Comparison of ENCODE assay signal across 8 cellular contexts in the genomic region with DNA sequence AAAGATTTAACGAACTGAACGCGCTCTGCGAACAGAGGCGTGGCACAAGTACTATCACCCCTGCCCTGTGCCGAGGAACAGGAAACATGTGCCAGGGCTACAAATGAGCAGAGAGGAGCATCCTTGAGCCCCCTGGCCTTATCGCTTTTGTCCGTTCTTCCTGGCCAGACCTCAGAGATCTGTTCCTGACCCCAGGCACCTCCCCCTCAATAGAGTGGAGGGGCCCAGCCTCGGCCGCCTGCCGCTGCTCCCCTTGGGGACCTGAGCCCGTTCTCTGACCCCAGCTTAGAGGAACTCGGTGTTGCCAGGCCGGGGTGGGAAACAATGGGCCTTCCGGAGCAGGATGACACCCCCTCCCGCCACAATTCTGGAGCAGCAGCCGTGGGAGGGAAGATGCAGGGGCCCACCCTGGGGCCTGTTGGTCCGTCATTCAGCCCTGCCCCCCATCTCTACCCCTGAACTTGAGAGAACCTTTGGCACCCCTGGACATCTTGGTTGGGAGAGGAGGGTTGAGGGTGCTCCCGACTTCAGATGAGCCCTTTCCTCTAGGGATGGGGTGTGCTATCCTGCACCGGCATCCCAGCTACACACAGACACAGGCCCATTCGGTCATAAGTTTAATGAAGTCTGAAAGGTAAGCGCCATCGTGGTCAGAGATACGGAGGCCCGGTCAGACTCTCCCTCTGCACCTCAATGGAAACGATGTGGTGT. TPM values are rescaled to one million over a fixed set of nuclear protein-coding genes. Genes with fewer than 3 reads are reported as not detected.
A peak's percentile ranks its signal among the peaks of the same experiment; 100 is the strongest.
DNase-seq lines count a peak whose midpoint lies in the region; ATAC-seq and TF ChIP-seq lines count a peak whose summit lies in the region.

No MANE protein-coding gene starts in this region.

- H3K27me3 Mint-ChIP-seq in activated naive CD8-positive, alpha-beta T cell treated with anti-CD3 and anti-CD28 coated beads, Interleukin-2, amount 10 ng/mL, durations not matched to agents 7 days and 5 days = no peaks in the 10 kb centered on the region
- H3K27me3 Mint-ChIP-seq in activated naive CD8-positive, alpha-beta T cell treated with anti-CD3 and anti-CD28 coated beads, Interleukin-2, amount 50 U/mL, for 24 hours = no peaks in the 10 kb centered on the region
- H3K27me3 Mint-ChIP-seq in endodermal cell (ENCODE audit: insufficient read depth) (peaks cover 36% of the 10 kb centered on the region), mesothelial cell of epicardium (ENCODE audit: low read depth) (no peaks in the 10 kb centered on the region)
- no peaks in the 10 kb centered on the region for H3K27me3 Mint-ChIP-seq in naive thymus-derived CD4-positive, alpha-beta T cell

- peak; percentile 45 for DNase-seq in activated naive CD8-positive, alpha-beta T cell treated with anti-CD3 and anti-CD28 coated beads, Interleukin-2, amount 10 ng/mL, durations not matched to agents 7 days and 5 days
- no peak for DNase-seq in activated naive CD8-positive, alpha-beta T cell treated with anti-CD3 and anti-CD28 coated beads, Interleukin-2, amount 50 U/mL, for 24 hours
- DNase-seq in SJSA1 (ENCODE audit: low read depth in 1 of 2, low spot score in 2 of 2) (peak; percentile 22 to 55), endodermal cell (peak; percentile 68), NCI-H345 treated with DMSO at 0.1 percent for 48 hours (lab: John Stamatoyannopoulos, UW; ENCODE audit: unreplicated experiment) (no peak), activated gamma-delta T cell treated with Interleukin-2 at 50 U/mL for 16 hours (no peak), mesothelial cell of epicardium (ENCODE audit: low spot score in 2 of 2, unreplicated experiment in 2 of 2) (no peak)
- peak in 2 of 9 donors; percentile 11 to 50 for DNase-seq in naive thymus-derived CD4-positive, alpha-beta T cell

- H3K4me1 ChIP-seq in SJSA1 (replicated peaks) = peaks cover 30% of the 10 kb centered on the region
- no peaks in the 10 kb centered on the region for H3K4me1 ChIP-seq in endodermal cell (ENCODE audit: control insufficient read depth, insufficient read depth, low read length)
- H3K4me1 ChIP-seq in naive thymus-derived CD4-positive, alpha-beta T cell (ENCODE audit: control insufficient read depth in 2 of 2, insufficient read depth in 2 of 2, low read length in 2 of 2) = peaks cover 30 to 35% of the 10 kb centered on the region in 2 donors

- no peak overlapping the region for H3K27ac Mint-ChIP-seq in activated naive CD8-positive, alpha-beta T cell treated with anti-CD3 and anti-CD28 coated beads, Interleukin-2, amount 10 ng/mL, durations not matched to agents 7 days and 5 days
- H3K27ac Mint-ChIP-seq in activated naive CD8-positive, alpha-beta T cell treated with anti-CD3 and anti-CD28 coated beads, Interleukin-2, amount 50 U/mL, for 24 hours = no peak overlapping the region
- no peak overlapping the region for H3K27ac Mint-ChIP-seq in endodermal cell
- H3K27ac Mint-ChIP-seq in naive thymus-derived CD4-positive, alpha-beta T cell = no peak overlapping the region
- no peak overlapping the region for H3K27ac Mint-ChIP-seq in mesothelial cell of epicardium

- H3K9ac ChIP-seq in endodermal cell (ENCODE audit: extremely low read depth, low read length, poor library complexity, severe bottlenecking) = peak overlapping the region; percentile 83

- no peaks in the 10 kb centered on the region for H3K36me3 Mint-ChIP-seq in activated naive CD8-positive, alpha-beta T cell treated with anti-CD3 and anti-CD28 coated beads, Interleukin-2, amount 10 ng/mL, durations not matched to agents 7 days and 5 days
- H3K36me3 Mint-ChIP-seq in activated naive CD8-positive, alpha-beta T cell treated with anti-CD3 and anti-CD28 coated beads, Interleukin-2, amount 50 U/mL, for 24 hours (ENCODE audit: low read depth) = peaks cover 32% of the 10 kb centered on the region
- H3K36me3 Mint-ChIP-seq in endodermal cell (ENCODE audit: low read depth) = peaks cover 30% of the 10 kb centered on the region
- peaks cover 2 to 9% (median 4%) of the 10 kb centered on the region in 5 donors for H3K36me3 Mint-ChIP-seq in naive thymus-derived CD4-positive, alpha-beta T cell
- H3K36me3 Mint-ChIP-seq in mesothelial cell of epicardium = peaks cover 7% of the 10 kb centered on the region

- WGBS in endodermal cell (ENCODE audit: insufficient coverage in 1 of 2, insufficient read length in 1 of 2), 2 experiments = 17 to 27% methylated on average over 14 to 26 of the region's 26 CpGs

- no peaks in the 10 kb centered on the region for H3K9me3 Mint-ChIP-seq in activated naive CD8-positive, alpha-beta T cell treated with anti-CD3 and anti-CD28 coated beads, Interleukin-2, amount 10 ng/mL, durations not matched to agents 7 days and 5 days
- H3K9me3 Mint-ChIP-seq in activated naive CD8-positive, alpha-beta T cell treated with anti-CD3 and anti-CD28 coated beads, Interleukin-2, amount 50 U/mL, for 24 hours = no peaks in the 10 kb centered on the region
- H3K9me3 Mint-ChIP-seq in endodermal cell (no peaks in the 10 kb centered on the region), mesothelial cell of epicardium (no peaks in the 10 kb centered on the region)
- H3K9me3 Mint-ChIP-seq in naive thymus-derived CD4-positive, alpha-beta T cell = no peaks in the 10 kb centered on the region

- H3K4me1 Mint-ChIP-seq in activated naive CD8-positive, alpha-beta T cell treated with anti-CD3 and anti-CD28 coated beads, Interleukin-2, amount 10 ng/mL, durations not matched to agents 7 days and 5 days = peaks cover 26% of the 10 kb centered on the region
- peaks cover 21% of the 10 kb centered on the region for H3K4me1 Mint-ChIP-seq in activated naive CD8-positive, alpha-beta T cell treated with anti-CD3 and anti-CD28 coated beads, Interleukin-2, amount 50 U/mL, for 24 hours
- H3K4me1 Mint-ChIP-seq in endodermal cell = peaks cover 19% of the 10 kb centered on the region
- H3K4me1 Mint-ChIP-seq in naive thymus-derived CD4-positive, alpha-beta T cell = peaks cover 0 to 20% (median 11%) of the 10 kb centered on the region in 7 donors
- H3K4me1 Mint-ChIP-seq in mesothelial cell of epicardium = peaks cover 15% of the 10 kb centered on the region

- H3K27me3 ChIP-seq in SJSA1 (replicated peaks) = no peaks in the 10 kb centered on the region
- H3K27me3 ChIP-seq in endodermal cell (ENCODE audit: control insufficient read depth, insufficient read depth, low read length, poor library complexity, severe bottlenecking) = no peaks in the 10 kb centered on the region
- H3K27me3 ChIP-seq in naive thymus-derived CD4-positive, alpha-beta T cell (ENCODE audit: control insufficient read depth in 2 of 2, insufficient read depth in 2 of 2, low read length in 2 of 2) = no peaks in the 10 kb centered on the region

- H3K9me3 ChIP-seq in SJSA1 (replicated peaks) = no peaks in the 10 kb centered on the region; the same call in 1 of the 2 replicates
- H3K9me3 ChIP-seq in endodermal cell (ENCODE audit: control insufficient read depth, low read length) = no peaks in the 10 kb centered on the region
- no peaks in the 10 kb centered on the region for H3K9me3 ChIP-seq in naive thymus-derived CD4-positive, alpha-beta T cell (ENCODE audit: control insufficient read depth in 2 of 3, low read length in 3 of 3)

- no peak for TF ChIP-seq CTCF in endodermal cell (conservative IDR thresholded peaks at IDR 0.05)
- no peak for TF ChIP-seq CTCF in mesothelial cell of epicardium (IDR thresholded peaks at IDR 0.05; ENCODE audit: unreplicated experiment)

- no peak overlapping the region for H3K4me3 Mint-ChIP-seq in activated naive CD8-positive, alpha-beta T cell treated with anti-CD3 and anti-CD28 coated beads, Interleukin-2, amount 10 ng/mL, durations not matched to agents 7 days and 5 days
- H3K4me3 Mint-ChIP-seq in activated naive CD8-positive, alpha-beta T cell treated with anti-CD3 and anti-CD28 coated beads, Interleukin-2, amount 50 U/mL, for 24 hours = no peak overlapping the region
- H3K4me3 Mint-ChIP-seq in endodermal cell (no peak overlapping the region), mesothelial cell of epicardium (no peak overlapping the region)
- H3K4me3 Mint-ChIP-seq in naive thymus-derived CD4-positive, alpha-beta T cell = no peak overlapping the region

- no peak for ATAC-seq in activated naive CD8-positive, alpha-beta T cell treated with anti-CD3 and anti-CD28 coated beads, Interleukin-2, amount 10 ng/mL, durations not matched to agents 7 days and 5 days (ENCODE audit: low read depth)
- ATAC-seq in activated naive CD8-positive, alpha-beta T cell treated with anti-CD3 and anti-CD28 coated beads, Interleukin-2, amount 50 U/mL, for 24 hours = no peak
- no peak for ATAC-seq in naive thymus-derived CD4-positive, alpha-beta T cell

- H3K27ac ChIP-seq in SJSA1 = peak overlapping the region; percentile 89
- peak overlapping the region; percentile 96 for H3K27ac ChIP-seq in endodermal cell (ENCODE audit: low read depth, low read length)
- peak overlapping the region; percentile 83 for H3K27ac ChIP-seq in naive thymus-derived CD4-positive, alpha-beta T cell (ENCODE audit: low read depth, low read length)

- H3K4me3 ChIP-seq in SJSA1 (peak overlapping the region; percentile 48), endodermal cell (ENCODE audit: low read length) (peak overlapping the region; percentile 93)
- peak overlapping the region; percentile 70 for H3K4me3 ChIP-seq in naive thymus-derived CD4-positive, alpha-beta T cell (ENCODE audit: low read length)

- CTCF ChIA-PET in naive thymus-derived CD4-positive, alpha-beta T cell (lab: Charles Lee) = interaction anchor here (0.7 to 1.3 kb wide), 10 partner anchors 17 to 203 kb away, joined by 3 to 10 read pairs (median 4); a partner anchor contains a TSS

- peaks cover 32% of the 10 kb centered on the region for H3K36me3 ChIP-seq in SJSA1
- peaks cover 39% of the 10 kb centered on the region for H3K36me3 ChIP-seq in endodermal cell (ENCODE audit: control insufficient read depth, insufficient read depth, low read length)
- peaks cover 0 to 14% (median 5%) of the 10 kb centered on the region in 3 experiments for H3K36me3 ChIP-seq in naive thymus-derived CD4-positive, alpha-beta T cell (ENCODE audit: control insufficient read depth in 2 of 3, insufficient read depth in 3 of 3, low read length in 3 of 3)

- POLR2A ChIA-PET in activated naive CD8-positive, alpha-beta T cell treated with anti-CD3 and anti-CD28 coated beads, Interleukin-2, amount 10 ng/mL, durations not matched to agents 7 days and 5 days (lab: Charles Lee) = interaction anchor here (0.5 to 1.7 kb wide), 12 partner anchors 9 to 392 kb away, joined by 3 to 21 read pairs (median 6); a partner anchor contains a TSS
- POLR2A ChIA-PET in naive thymus-derived CD4-positive, alpha-beta T cell (lab: Charles Lee) = interaction anchor here (0.6 to 2.9 kb wide), 17 partner anchors 8 to 342 kb away, joined by 3 to 83 read pairs (median 5); a partner anchor contains a TSS

- intact Hi-C loops in naive thymus-derived CD4-positive, alpha-beta T cell (cut with micrococcal nuclease) = loop anchor here (2.0 to 5.0 kb wide), 5 partner anchors 67 to 526 kb away; a partner anchor contains a TSS

RNA-seq across cellular contexts. Expression of a gene that starts 1.1 kb away (rescaled TPM):
- 10 to 100 TPM; 62.1 to 71.7 TPM for total RNA-seq in activated naive CD8-positive, alpha-beta T cell treated with anti-CD3 and anti-CD28 coated beads, Interleukin-2, amount 10 ng/mL, durations not matched to agents 7 days and 5 days
- 90.7 and 148 TPM in 2 replicates for total RNA-seq in SJSA1 (2014; rRNA removed; shearing (Covaris generic))
- 10 to 100 TPM; 38.9 to 44.8 TPM for total RNA-seq in endodermal cell
- 65.6 TPM for polyA plus RNA-seq in endodermal cell (2013, experiment 1 of 2)
- polyA plus RNA-seq in endodermal cell (2013, experiment 2 of 2) = 58.9 TPM
- total RNA-seq in naive thymus-derived CD4-positive, alpha-beta T cell = 10 to 100 TPM; 22.1 to 63.8 (median 24.9) TPM
- 100 to 1,000 TPM; 113 to 132 TPM for polyA plus RNA-seq in naive thymus-derived CD4-positive, alpha-beta T cell
- total RNA-seq in mesothelial cell of epicardium = 63.9 to 67.2 TPM (median 66.4 TPM) in 3 replicates

RNA-seq across cellular contexts. Expression of a gene that starts 1.4 kb away (rescaled TPM):
- total RNA-seq in activated naive CD8-positive, alpha-beta T cell treated with anti-CD3 and anti-CD28 coated beads, Interleukin-2, amount 10 ng/mL, durations not matched to agents 7 days and 5 days = 1 to 10 TPM; 2.9 to 3.7 TPM
- total RNA-seq in SJSA1 (2014; rRNA removed; shearing (Covaris generic)) = not detected in 2 replicates
- total RNA-seq in endodermal cell (10 to 100 TPM; 16.8 to 26.8 TPM), mesothelial cell of epicardium (12.3 to 15.4 TPM (median 15.2 TPM) in 3 replicates)
- 24.6 TPM for polyA plus RNA-seq in endodermal cell (2013, experiment 1 of 2)
- polyA plus RNA-seq in endodermal cell (2013, experiment 2 of 2) = 22.9 TPM
- 10 to 100 TPM in 4 of 5 experiments, under 1 TPM in 1; 0.70 to 32.7 (median 11.6) TPM for total RNA-seq in naive thymus-derived CD4-positive, alpha-beta T cell
- not detected for polyA plus RNA-seq in naive thymus-derived CD4-positive, alpha-beta T cell

RNA-seq across cellular contexts. Expression of a gene that starts 1.6 kb away (rescaled TPM):
- 1 to 10 TPM; 7.3 to 7.9 TPM for total RNA-seq in activated naive CD8-positive, alpha-beta T cell treated with anti-CD3 and anti-CD28 coated beads, Interleukin-2, amount 10 ng/mL, durations not matched to agents 7 days and 5 days
- 2.6 and 2.8 TPM in 2 replicates for total RNA-seq in SJSA1 (2014; rRNA removed; shearing (Covaris generic))
- total RNA-seq in endodermal cell (10 to 100 TPM; 10.6 to 12.9 TPM), mesothelial cell of epicardium (12.5 to 13.0 TPM (median 13.0 TPM) in 3 replicates)
- 10.5 TPM for polyA plus RNA-seq in endodermal cell (2013, experiment 1 of 2)
- polyA plus RNA-seq in endodermal cell (2013, experiment 2 of 2) = 8.3 TPM
- total RNA-seq in naive thymus-derived CD4-positive, alpha-beta T cell = 10 to 100 TPM in 2 of 5 experiments, 1 to 10 TPM in 3; 8.4 to 14.2 (median 9.5) TPM
- polyA plus RNA-seq in naive thymus-derived CD4-positive, alpha-beta T cell = 1 to 10 TPM; 7.5 to 7.9 TPM

RNA-seq across cellular contexts. Expression of a gene that starts 22.2 kb away (rescaled TPM):
- total RNA-seq in activated naive CD8-positive, alpha-beta T cell treated with anti-CD3 and anti-CD28 coated beads, Interleukin-2, amount 10 ng/mL, durations not matched to agents 7 days and 5 days = 10 to 100 TPM; 43.4 to 50.9 TPM
- total RNA-seq in SJSA1 (2014; rRNA removed; shearing (Covaris generic)) = 0.34 and 0.85 TPM in 2 replicates
- total RNA-seq in endodermal cell = 10 to 100 TPM; 53.3 to 60.3 TPM
- 44.5 TPM for polyA plus RNA-seq in endodermal cell (2013, experiment 1 of 2)
- 40.5 TPM for polyA plus RNA-seq in endodermal cell (2013, experiment 2 of 2)
- total RNA-seq in naive thymus-derived CD4-positive, alpha-beta T cell = 100 to 1,000 TPM in 4 of 5 experiments, 10 to 100 TPM in 1; 32.2 to 179 (median 120) TPM
- polyA plus RNA-seq in naive thymus-derived CD4-positive, alpha-beta T cell = 1 to 10 TPM in 1 of 2 donors, under 1 TPM in 1; 0.95 to 1.5 TPM
- total RNA-seq in mesothelial cell of epicardium = 88.4 to 96.3 TPM (median 94.4 TPM) in 3 replicates

RNA-seq across cellular contexts. Expression of a gene that starts 32.4 kb away (rescaled TPM):
- 100 to 1,000 TPM; 194 to 199 TPM for total RNA-seq in activated naive CD8-positive, alpha-beta T cell treated with anti-CD3 and anti-CD28 coated beads, Interleukin-2, amount 10 ng/mL, durations not matched to agents 7 days and 5 days
- 58.3 and 101 TPM in 2 replicates for total RNA-seq in SJSA1 (2014; rRNA removed; shearing (Covaris generic))
- total RNA-seq in endodermal cell (10 to 100 TPM; 55.0 to 64.1 TPM), mesothelial cell of epicardium (333 to 339 TPM (median 337 TPM) in 3 replicates)
- 66.3 TPM for polyA plus RNA-seq in endodermal cell (2013, experiment 1 of 2)
- polyA plus RNA-seq in endodermal cell (2013, experiment 2 of 2) = 63.7 TPM
- total RNA-seq in naive thymus-derived CD4-positive, alpha-beta T cell = 100 to 1,000 TPM; 189 to 417 (median 359) TPM
- 10 to 100 TPM; 12.7 to 39.3 TPM for polyA plus RNA-seq in naive thymus-derived CD4-positive, alpha-beta T cell

Comparison
In these comparisons a context has a peak if more than half of its experiments do, and no peak if none do; other contexts are left out.
1. DNase-seq: peak in activated naive CD8-positive, alpha-beta T cell treated with anti-CD3 and anti-CD28 coated beads, Interleukin-2, amount 10 ng/mL, durations not matched to agents 7 days and 5 days (single experiment), SJSA1 (2 of 2) and endodermal cell (single experiment); none in activated naive CD8-positive, alpha-beta T cell treated with anti-CD3 and anti-CD28 coated beads, Interleukin-2, amount 50 U/mL, for 24 hours (single experiment), NCI-H345 treated with DMSO at 0.1 percent for 48 hours (single experiment), activated gamma-delta T cell treated with Interleukin-2 at 50 U/mL for 16 hours (single experiment) and mesothelial cell of epicardium (0 of 2).
2. Peak in every context shown above with its lines, with median percentiles within 50 percentile points of each other: H3K27ac ChIP-seq and H3K4me3 ChIP-seq.